In genomic region chr14:60212503-60213371, GRCh38 we compare ENCODE assay signal across 14 cellular contexts. TPM values are rescaled to one million over a fixed set of nuclear protein-coding genes. Genes with fewer than 3 reads are reported as not detected.
DNase-seq lines count a peak whose midpoint lies in the region; ATAC-seq, FAIRE-seq and TF ChIP-seq lines count a peak whose summit lies in the region.
"Had no signal": no experiment of that assay in that cellular context is flagged by ENCODE, and none has a peak within 500 bp of the region (broad histone marks: within the 10 kb centered on the region; RNA-seq: fewer than 3 reads in every experiment).

No MANE protein-coding gene starts in this region.

- H3K36me3 ChIP-seq in breast epithelium (no peaks in the 10 kb centered on the region), thyroid gland (no peaks in the 10 kb centered on the region), A673 (ENCODE audit: insufficient read depth, low read length, poor library complexity, severe bottlenecking) (no peaks in the 10 kb centered on the region)
- H3K36me3 ChIP-seq: WERI-Rb-1 had no signal

- peak; percentile 89 for ATAC-seq in GM19351 (IDR thresholded peaks at IDR 0.05; ENCODE audit: unreplicated experiment)
- ATAC-seq in HG02763 (IDR thresholded peaks at IDR 0.05; ENCODE audit: unreplicated experiment): peak; percentile 92
- peak; percentile 90 for ATAC-seq in HG03460 (IDR thresholded peaks at IDR 0.05; ENCODE audit: unreplicated experiment)

- H3K9me3 ChIP-seq in breast epithelium: no peaks in the 10 kb centered on the region
- no peaks in the 10 kb centered on the region for H3K9me3 ChIP-seq in thyroid gland
- no peaks in the 10 kb centered on the region for H3K9me3 ChIP-seq in A673 (ENCODE audit: low read depth, low read length, poor library complexity, severe bottlenecking)

- H3K4me3 ChIP-seq in breast epithelium: no peak overlapping the region
- H3K4me3 ChIP-seq in thyroid gland (replicated peaks in 1 of 3): no peak overlapping the region
- no peak overlapping the region for H3K4me3 ChIP-seq in A673 (ENCODE audit: low read depth, low read length, poor library complexity, severe bottlenecking)
- H3K4me3 ChIP-seq: lung had no signal

- FAIRE-seq in GM12891 (lab: Jason Lieb, UNC): peak; percentile 96
- FAIRE-seq: G401.6 had no signal

- no peak overlapping the region for H3K27ac ChIP-seq in breast epithelium
- no peak overlapping the region for H3K27ac ChIP-seq in thyroid gland
- no peak overlapping the region for H3K27ac ChIP-seq in A673 (ENCODE audit: low read depth, low read length, poor library complexity, severe bottlenecking)
- H3K27ac ChIP-seq: RWPE1, WERI-Rb-1 had no signal

- no TSS peak for BruUV-seq in A673 (replicated peaks; lab: Mats Ljungman, UMichigan)

- TF ChIP-seq POLR2A in GM12891 (IDR thresholded peaks at IDR 0.05; ENCODE audit: low read depth, low read length): peak; percentile 68
- TF ChIP-seq POLR2A in breast epithelium (IDR thresholded peaks at IDR 0.05): no peak
- no peak for TF ChIP-seq POLR2A in thyroid gland (IDR thresholded peaks at IDR 0.05)

- H3K27me3 ChIP-seq in breast epithelium (no peaks in the 10 kb centered on the region), thyroid gland (no peaks in the 10 kb centered on the region), A673 (replicated peaks; ENCODE audit: insufficient read depth, low read depth, low read length, poor library complexity) (no peaks in the 10 kb centered on the region)

- CTCF ChIA-PET in A673 (lab: Charles Lee): no interaction called here

- H3K4me1 ChIP-seq in breast epithelium: no peaks in the 10 kb centered on the region
- no peaks in the 10 kb centered on the region for H3K4me1 ChIP-seq in thyroid gland
- no peaks in the 10 kb centered on the region for H3K4me1 ChIP-seq in A673 (ENCODE audit: insufficient read depth, low read length, poor library complexity, severe bottlenecking)

- TF ChIP-seq CTCF in breast epithelium (IDR thresholded peaks at IDR 0.05): no peak
- TF ChIP-seq CTCF in thyroid gland (IDR thresholded peaks at IDR 0.05): no peak
- TF ChIP-seq CTCF in A673 (conservative IDR thresholded peaks at IDR 0.05; ENCODE audit: low read depth, low read length): no peak

- intact Hi-C loops in breast epithelium (cut with DNase I; ENCODE audit: low total_unique reads) (no loop called here), thyroid gland (cut with DNase I) (no loop called here), A673 (cut with micrococcal nuclease; ENCODE audit: unreplicated experiment) (no loop called here)

- POLR2A ChIA-PET in A673 (lab: Charles Lee; ENCODE audit: low non-redundant PET): no interaction called here

- DNase-seq in GM12891 (ENCODE audit: insufficient read length, low spot score) (no peak), mucosa of gallbladder (ENCODE audit: low spot score) (no peak), breast epithelium (ENCODE audit: low spot score in 2 of 2) (no peak), thyroid gland (no peak), A673 (ENCODE audit: low spot score) (no peak)
- DNase-seq: activated naive CD4-positive, alpha-beta T cell treated with anti-CD3 and anti-CD28 coated beads, Interleukin-2, amount 50 U/mL, for 16 hours; NCI-H187; WERI-Rb-1 had no signal

- WGBS in thyroid gland, 2 donors: 88 to 91% methylated on average over 5 of the region's 5 CpGs

TF ChIP-seq in GM12891, 5 proteins besides CTCF, POLR2A, EP300 and RAD21:
- TF ChIP-seq SPI1 (IDR thresholded peaks at IDR 0.05; ENCODE audit: low read depth, low read length) (peak; percentile 23; the same call in 1 of the 2 replicates), POU2F2 (IDR thresholded peaks at IDR 0.05; ENCODE audit: low read depth, low read length) (peak; percentile 99), TAF1 (IDR thresholded peaks at IDR 0.05; ENCODE audit: low read depth, low read length) (peak; percentile 30), POLR2AphosphoS5 (IDR thresholded peaks at IDR 0.05; ENCODE audit: low read depth, low read length) (peak; percentile 53; the same call in 1 of the 2 replicates), PAX5 (IDR thresholded peaks at IDR 0.05; ENCODE audit: insufficient read depth, low read length, severe bottlenecking) (no peak)

RNA-seq across cellular contexts. Expression of gene PPM1A, which starts 36.3 kb away (rescaled TPM):
- polyA plus RNA-seq in GM12891 (2012; ENCODE audit: low read depth, missing spikeins): 40.1 TPM
- total RNA-seq in mucosa of gallbladder (62.9 TPM), breast epithelium (10 to 100 TPM; 39.3 to 53.8 (median 49.9) TPM), thyroid gland (10 to 100 TPM; 41.9 to 65.8 (median 44.5) TPM), A673 (2021) (52.3 and 54.5 TPM in 2 replicates)

RNA-seq across cellular contexts. Expression of gene DHRS7, which starts 47.5 kb away (rescaled TPM):
- polyA plus RNA-seq in GM12891 (2012; ENCODE audit: low read depth, missing spikeins): 60.9 TPM
- total RNA-seq in mucosa of gallbladder (184 TPM), breast epithelium (10 to 100 TPM; 85.9 to 92.8 (median 89.8) TPM), thyroid gland (100 to 1,000 TPM; 151 to 245 (median 214) TPM), A673 (2021) (16.3 and 17.9 TPM in 2 replicates)
